In genomic region chr5:172984244-172984953, GRCh38 we compare ENCODE assay signal across 8 cellular contexts. TPM values are rescaled to one million over a fixed set of nuclear protein-coding genes. Genes with fewer than 3 reads are reported as not detected.
A peak's percentile ranks its signal among the peaks of the same experiment; 100 is the strongest.
DNase-seq lines count a peak whose midpoint lies in the region; ATAC-seq and TF ChIP-seq lines count a peak whose summit lies in the region.

No MANE protein-coding gene starts in this region.

- peak; percentile 70 for TF ChIP-seq CTCF in RWPE1 (conservative IDR thresholded peaks at IDR 0.05; ENCODE audit: low read depth)
- peak; percentile 69 for TF ChIP-seq CTCF in fibroblast of villous mesenchyme (IDR thresholded peaks at IDR 0.05; ENCODE audit: insufficient read depth, low read depth, low read length)
- TF ChIP-seq CTCF in neural crest cell (conservative IDR thresholded peaks at IDR 0.05): peak; percentile 61
- TF ChIP-seq CTCF in stomach (IDR thresholded peaks at IDR 0.05): peak in 4 of 7 experiments; percentile 27 to 56 (median 40)

- POLR2A ChIA-PET in RWPE1 (lab: Yijun Ruan, JAX; ENCODE audit: low non-redundant PET): interaction anchor here (1.0 kb wide), 1 partner anchor 25 kb away, joined by 4 read pairs; the partner anchor contains the start of gene RPL26L1

- H3K9me3 Mint-ChIP-seq in neural crest cell: no peaks in the 10 kb centered on the region

- intact Hi-C loops in stomach (cut with DNase I; ENCODE audit: low total_unique reads): loop anchor here (10.0 kb wide), 2 partner anchors 70 to 160 kb away; partner anchors contain the start of genes BNIP1 and CREBRF

- peaks cover 14 to 27% (median 23%) of the 10 kb centered on the region in 4 donors for H3K36me3 ChIP-seq in stomach

- no peak for TF ChIP-seq POLR2A in stomach (IDR thresholded peaks at IDR 0.05)

- peak; percentile 62 for ATAC-seq in GM21528 (IDR thresholded peaks at IDR 0.05; ENCODE audit: low FRiP score, unreplicated experiment)

- no peaks in the 10 kb centered on the region for H3K36me3 Mint-ChIP-seq in neural crest cell (ENCODE audit: low read depth)

- H3K27ac Mint-ChIP-seq in neural crest cell (ENCODE audit: unreplicated experiment): peak overlapping the region; percentile 99

- H3K9me3 ChIP-seq in stomach: no peaks in the 10 kb centered on the region

- H3K4me1 Mint-ChIP-seq in neural crest cell: peaks cover 21% of the 10 kb centered on the region

- TF ChIP-seq EP300 in stomach (IDR thresholded peaks at IDR 0.05): no peak

- H3K4me3 ChIP-seq in fibroblast of villous mesenchyme (ENCODE audit: low read depth, low read length): peak overlapping the region; percentile 76
- peak overlapping the region; percentile 69 to 97 (median 91) for H3K4me3 ChIP-seq in stomach

- DNase-seq in DMS114 treated with DMSO at 0.1 percent for 48 hours (lab: John Stamatoyannopoulos, UW; ENCODE audit: unreplicated experiment): peak; percentile 64
- peak; percentile 71 for DNase-seq in HuH-7.5 (ENCODE audit: low spot score)
- peak; percentile 88 for DNase-seq in RWPE1 (ENCODE audit: low spot score)
- DNase-seq in activated effector memory CD4-positive, alpha-beta T cell treated with Interleukin-2 at 50 U/mL for 16 hours: peak; percentile 64
- peak; percentile 96 for DNase-seq in fibroblast of villous mesenchyme (ENCODE audit: low read depth)
- DNase-seq in neural crest cell (ENCODE audit: low read depth, low spot score): peak; percentile 50
- peak; percentile 75 for DNase-seq in stomach

- peak overlapping the region; percentile 97 for H3K4me3 Mint-ChIP-seq in neural crest cell

- H3K27me3 Mint-ChIP-seq in neural crest cell (ENCODE audit: low read depth): no peaks in the 10 kb centered on the region

- WGBS in stomach, 5 donors: 0 to 1% (median 1%) methylated on average over 15 of the region's 15 CpGs

- H3K27me3 ChIP-seq in stomach: no peaks in the 10 kb centered on the region

- CTCF ChIA-PET in RWPE1 (lab: Yijun Ruan, JAX): interaction anchor here (0.6 to 1.6 kb wide), 8 partner anchors 10 to 1351 kb away, joined by 3 to 6 read pairs (median 4); partner anchors contain the start of gene BNIP1

- H3K4me1 ChIP-seq in stomach: peaks cover 17 to 48% (median 37%) of the 10 kb centered on the region in 4 donors

- H3K27ac ChIP-seq in RWPE1 (peak overlapping the region; percentile 89), stomach (peak overlapping the region; percentile 89 to 99 (median 98))

RNA-seq across cellular contexts. Expression of gene ATP6V0E1, which starts 0.8 kb away (rescaled TPM):
- total RNA-seq in fibroblast of villous mesenchyme (142 and 177 TPM in 2 replicates), neural crest cell (71.8 and 76.4 TPM in 2 replicates), stomach (100 to 1,000 TPM in 4 of 5 donors, 10 to 100 TPM in 1; 18.0 to 134 (median 127) TPM)
- polyA plus RNA-seq in stomach: 100 to 1,000 TPM; 158 to 328 (median 246) TPM

RNA-seq across cellular contexts. Expression of gene RPL26L1, which starts 25.2 kb away (rescaled TPM):
- total RNA-seq in fibroblast of villous mesenchyme (45.1 and 57.9 TPM in 2 replicates), neural crest cell (54.6 and 57.5 TPM in 2 replicates), stomach (10 to 100 TPM in 4 of 5 donors, 1 to 10 TPM in 1; 7.0 to 51.6 (median 21.9) TPM)
- polyA plus RNA-seq in stomach: 10 to 100 TPM; 39.9 to 62.1 (median 60.8) TPM

Comparison
In these comparisons a context has a peak if more than half of its experiments do, and no peak if none do; other contexts are left out.
1. Peak in every context shown above with its lines: DNase-seq, ATAC-seq, H3K4me3 ChIP-seq and H3K27ac ChIP-seq.